10 cellular contexts compared by ENCODE assay signal in genomic region chr4:5037553-5038551, GRCh38. TPM values are rescaled to one million over a fixed set of nuclear protein-coding genes. Genes with fewer than 3 reads are reported as not detected.
A peak's percentile ranks its signal among the peaks of the same experiment; 100 is the strongest.
DNase-seq lines count a peak whose midpoint lies in the region; ATAC-seq and TF ChIP-seq lines count a peak whose summit lies in the region.
"Had no signal": no experiment of that assay in that cellular context is flagged by ENCODE, and none has a peak within 500 bp of the region (broad histone marks: within the 10 kb centered on the region; RNA-seq: fewer than 3 reads in every experiment).

No MANE protein-coding gene starts in this region.

- no peak for TF ChIP-seq CTCF in choroid plexus epithelial cell (conservative IDR thresholded peaks at IDR 0.05; ENCODE audit: low read depth, low read length)
- no peak for TF ChIP-seq CTCF in nephron progenitor cell (IDR thresholded peaks at IDR 0.05)

- ATAC-seq in GM21447 (IDR thresholded peaks at IDR 0.05; ENCODE audit: unreplicated experiment) (no peak), GM18511 (IDR thresholded peaks at IDR 0.05; ENCODE audit: unreplicated experiment) (no peak)

- DNase-seq in CD8-positive, alpha-beta memory T cell: no peak
- peak; percentile 84 for DNase-seq in MV-4-11 (lab: John Stamatoyannopoulos, UW)
- DNase-seq in choroid plexus epithelial cell (ENCODE audit: low read depth): peak; percentile 89
- DNase-seq in myocyte (ENCODE audit: low read depth): peak; percentile 75
- no peak for DNase-seq in NCI-H2029 treated with DMSO at 0.1 percent for 48 hours (lab: John Stamatoyannopoulos, UW)
- DNase-seq in nephron progenitor cell: no peak
- DNase-seq: stimulated activated naive CD4-positive, alpha-beta T cell treated with Interleukin-2 at 50 U/mL for 16 hours had no signal

- H3K4me1 Mint-ChIP-seq in CD8-positive, alpha-beta memory T cell: peaks cover 0 to 3% (median 3%) of the 10 kb centered on the region in 3 donors
- H3K4me1 Mint-ChIP-seq in nephron progenitor cell: peaks cover 26% of the 10 kb centered on the region

- H3K27me3 Mint-ChIP-seq in CD8-positive, alpha-beta memory T cell: peaks cover 7 to 14% of the 10 kb centered on the region in 2 donors
- H3K27me3 Mint-ChIP-seq in nephron progenitor cell (ENCODE audit: low read depth, poor library complexity): peaks cover 6% of the 10 kb centered on the region
- H3K27me3 Mint-ChIP-seq: dendritic cell treated with granulocyte-macrophage colony-stimulating factor and Interleukin-4, amounts not matched to agents 40 ng/mL and 50 ng/mL, for 4 days had no signal

- H3K36me3 Mint-ChIP-seq in CD8-positive, alpha-beta memory T cell: no peaks in the 10 kb centered on the region
- no peaks in the 10 kb centered on the region for H3K36me3 Mint-ChIP-seq in nephron progenitor cell (ENCODE audit: low read depth)

- CTCF ChIA-PET in CD8-positive, alpha-beta memory T cell (lab: Charles Lee): no interaction called here

- no peaks in the 10 kb centered on the region for H3K27me3 ChIP-seq in CD8-positive, alpha-beta memory T cell (ENCODE audit: insufficient read depth, low read length, poor library complexity, severe bottlenecking)

- POLR2A ChIA-PET in CD8-positive, alpha-beta memory T cell (lab: Charles Lee): no interaction called here

- no peaks in the 10 kb centered on the region for H3K9me3 Mint-ChIP-seq in CD8-positive, alpha-beta memory T cell
- no peaks in the 10 kb centered on the region for H3K9me3 Mint-ChIP-seq in nephron progenitor cell
- H3K9me3 Mint-ChIP-seq: dendritic cell treated with granulocyte-macrophage colony-stimulating factor and Interleukin-4, amounts not matched to agents 40 ng/mL and 50 ng/mL, for 4 days had no signal

- H3K4me3 Mint-ChIP-seq in CD8-positive, alpha-beta memory T cell: no peak overlapping the region
- H3K4me3 Mint-ChIP-seq in nephron progenitor cell: no peak overlapping the region
- H3K4me3 Mint-ChIP-seq: dendritic cell treated with granulocyte-macrophage colony-stimulating factor and Interleukin-4, amounts not matched to agents 40 ng/mL and 50 ng/mL, for 4 days had no signal

- H3K36me3 ChIP-seq in CD8-positive, alpha-beta memory T cell (ENCODE audit: insufficient read depth, low read length): no peaks in the 10 kb centered on the region

- no peaks in the 10 kb centered on the region for H3K4me1 ChIP-seq in CD8-positive, alpha-beta memory T cell (ENCODE audit: insufficient read depth, low read length)

- H3K4me3 ChIP-seq in CD8-positive, alpha-beta memory T cell (ENCODE audit: low read length): no peak overlapping the region
- H3K4me3 ChIP-seq in choroid plexus epithelial cell (ENCODE audit: low read depth, low read length): no peak overlapping the region

- H3K27ac Mint-ChIP-seq in CD8-positive, alpha-beta memory T cell: no peak overlapping the region
- H3K27ac Mint-ChIP-seq in nephron progenitor cell: no peak overlapping the region
- H3K27ac Mint-ChIP-seq: dendritic cell treated with granulocyte-macrophage colony-stimulating factor and Interleukin-4, amounts not matched to agents 40 ng/mL and 50 ng/mL, for 4 days had no signal

- peak overlapping the region; percentile 64 for H3K27ac ChIP-seq in CD8-positive, alpha-beta memory T cell (ENCODE audit: low read depth, low read length)

- H3K9me3 ChIP-seq in CD8-positive, alpha-beta memory T cell (ENCODE audit: low read length): no peaks in the 10 kb centered on the region

RNA-seq across cellular contexts. Expression of gene STK32B, which starts 13.4 kb away (rescaled TPM):
- not detected for total RNA-seq in CD8-positive, alpha-beta memory T cell
- polyA plus RNA-seq in CD8-positive, alpha-beta memory T cell: not detected
- 0.29 and 0.52 TPM in 2 replicates for total RNA-seq in myocyte
- polyA plus RNA-seq in myocyte (2012): 2.6 TPM

RNA-seq across cellular contexts. Expression of gene CYTL1, which starts 18.6 kb away (rescaled TPM):
- not detected for total RNA-seq in CD8-positive, alpha-beta memory T cell
- 1.7 TPM for polyA plus RNA-seq in CD8-positive, alpha-beta memory T cell
- not detected in 2 replicates for total RNA-seq in myocyte
- polyA plus RNA-seq in myocyte (2012): 0.58 TPM

Comparison
In these comparisons a context has a peak if more than half of its experiments do, and no peak if none do; other contexts are left out.
1. DNase-seq: peak in MV-4-11 (single experiment), choroid plexus epithelial cell (single experiment) and myocyte (single experiment); none in CD8-positive, alpha-beta memory T cell (0 of 5), NCI-H2029 treated with DMSO at 0.1 percent for 48 hours (single experiment) and nephron progenitor cell (single experiment).